Comparison of ENCODE assay signal across 1 cellular context in the genomic region with DNA sequence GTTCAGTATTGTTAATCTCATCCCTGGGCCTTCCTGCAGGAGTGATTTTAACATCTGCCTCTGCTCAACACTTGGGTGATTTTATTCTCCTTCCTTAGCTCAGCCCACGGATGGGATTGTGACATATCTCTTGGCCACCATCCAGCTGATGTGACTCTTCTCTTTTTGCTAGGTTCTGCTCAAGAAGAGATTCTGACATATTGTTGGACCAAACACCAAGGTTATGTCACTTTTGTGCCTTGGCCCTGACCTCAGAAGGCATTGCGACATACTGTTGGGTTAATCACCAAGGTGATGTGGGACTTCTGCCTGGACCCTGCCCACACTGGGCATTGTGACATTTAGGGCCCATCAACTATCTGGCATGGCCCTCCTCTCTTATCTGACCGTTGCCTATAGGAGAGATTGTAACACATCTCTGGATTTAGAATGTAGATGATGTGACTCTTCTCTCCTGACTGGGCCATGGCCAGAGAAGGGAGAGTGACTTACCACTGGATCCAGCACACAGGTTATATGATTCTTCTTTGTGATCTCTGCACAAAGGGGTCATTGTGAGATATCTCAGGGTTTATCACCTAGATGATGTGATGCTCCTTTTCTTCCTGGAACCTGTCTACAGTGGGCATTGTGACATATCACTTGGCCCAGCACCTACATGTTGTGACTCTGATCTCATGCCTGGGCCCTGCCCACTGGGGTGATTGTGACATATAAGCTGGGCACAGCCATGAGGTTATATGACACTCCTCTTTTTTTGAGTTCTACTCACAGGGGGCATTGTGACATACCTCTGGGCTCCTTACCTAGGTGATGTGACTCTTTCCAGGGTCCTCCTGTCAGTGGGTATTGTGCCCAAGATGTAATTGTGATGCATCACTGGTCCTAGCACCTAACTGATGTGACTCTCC.
TF ChIP-seq lines count a peak whose summit lies in the region.

No MANE protein-coding gene starts in this region.

TF ChIP-seq in K562, 482 proteins besides CTCF, POLR2A, EP300 and RAD21 (continued from another document and continues in another):
- TF ChIP-seq ZBED1 (IDR thresholded peaks at IDR 0.05) = no peak
- TF ChIP-seq ZEB2 (IDR thresholded peaks at IDR 0.05) = peak; percentile 80; the same call in 1 of the 2 replicates
- no peak for TF ChIP-seq ZNF121 (CRISPR knock-in tag; conservative IDR thresholded peaks at IDR 0.05)
- TF ChIP-seq, protein P1, sequence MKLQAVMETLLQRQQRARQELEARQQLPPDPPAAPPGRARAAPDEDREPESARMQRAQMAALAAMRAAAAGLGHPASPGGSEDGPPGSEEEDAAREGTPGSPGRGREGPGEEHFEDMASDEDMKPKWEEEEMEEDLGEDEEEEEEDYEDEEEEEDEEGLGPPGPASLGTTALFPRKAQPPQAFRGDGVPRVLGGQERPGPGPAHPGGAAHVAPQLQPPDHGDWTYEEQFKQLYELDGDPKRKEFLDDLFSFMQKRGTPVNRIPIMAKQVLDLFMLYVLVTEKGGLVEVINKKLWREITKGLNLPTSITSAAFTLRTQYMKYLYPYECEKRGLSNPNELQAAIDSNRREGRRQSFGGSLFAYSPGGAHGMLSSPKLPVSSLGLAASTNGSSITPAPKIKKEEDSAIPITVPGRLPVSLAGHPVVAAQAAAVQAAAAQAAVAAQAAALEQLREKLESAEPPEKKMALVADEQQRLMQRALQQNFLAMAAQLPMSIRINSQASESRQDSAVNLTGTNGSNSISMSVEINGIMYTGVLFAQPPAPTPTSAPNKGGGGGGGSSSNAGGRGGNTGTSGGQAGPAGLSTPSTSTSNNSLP (IDR thresholded peaks at IDR 0.05; ENCODE audit: borderline replicate concordance, low read depth, low read length) = peak; percentile 54; the same call in 1 of the 2 replicates
- TF ChIP-seq RB1 (IDR thresholded peaks at IDR 0.05; ENCODE audit: low read depth) = no peak
- no peak for TF ChIP-seq KLF16 (IDR thresholded peaks at IDR 0.05)
- no peak for TF ChIP-seq ZNF551 (CRISPR knock-in tag; IDR thresholded peaks at IDR 0.05)
- no peak for TF ChIP-seq ZZZ3 (IDR thresholded peaks at IDR 0.05)
- TF ChIP-seq, protein P2, sequence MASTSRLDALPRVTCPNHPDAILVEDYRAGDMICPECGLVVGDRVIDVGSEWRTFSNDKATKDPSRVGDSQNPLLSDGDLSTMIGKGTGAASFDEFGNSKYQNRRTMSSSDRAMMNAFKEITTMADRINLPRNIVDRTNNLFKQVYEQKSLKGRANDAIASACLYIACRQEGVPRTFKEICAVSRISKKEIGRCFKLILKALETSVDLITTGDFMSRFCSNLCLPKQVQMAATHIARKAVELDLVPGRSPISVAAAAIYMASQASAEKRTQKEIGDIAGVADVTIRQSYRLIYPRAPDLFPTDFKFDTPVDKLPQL (IDR thresholded peaks at IDR 0.05; ENCODE audit: extremely low read depth, insufficient read length) = no peak
- no peak for TF ChIP-seq CREBBP (IDR thresholded peaks at IDR 0.05; ENCODE audit: low read depth, low read length)
- peak; percentile 60 for TF ChIP-seq TCF3 (CRISPR knock-in tag; IDR thresholded peaks at IDR 0.05)
- TF ChIP-seq, protein P3, sequence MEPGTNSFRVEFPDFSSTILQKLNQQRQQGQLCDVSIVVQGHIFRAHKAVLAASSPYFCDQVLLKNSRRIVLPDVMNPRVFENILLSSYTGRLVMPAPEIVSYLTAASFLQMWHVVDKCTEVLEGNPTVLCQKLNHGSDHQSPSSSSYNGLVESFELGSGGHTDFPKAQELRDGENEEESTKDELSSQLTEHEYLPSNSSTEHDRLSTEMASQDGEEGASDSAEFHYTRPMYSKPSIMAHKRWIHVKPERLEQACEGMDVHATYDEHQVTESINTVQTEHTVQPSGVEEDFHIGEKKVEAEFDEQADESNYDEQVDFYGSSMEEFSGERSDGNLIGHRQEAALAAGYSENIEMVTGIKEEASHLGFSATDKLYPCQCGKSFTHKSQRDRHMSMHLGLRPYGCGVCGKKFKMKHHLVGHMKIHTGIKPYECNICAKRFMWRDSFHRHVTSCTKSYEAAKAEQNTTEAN (CRISPR knock-in tag; IDR thresholded peaks at IDR 0.05) = no peak
- TF ChIP-seq, protein P4, sequence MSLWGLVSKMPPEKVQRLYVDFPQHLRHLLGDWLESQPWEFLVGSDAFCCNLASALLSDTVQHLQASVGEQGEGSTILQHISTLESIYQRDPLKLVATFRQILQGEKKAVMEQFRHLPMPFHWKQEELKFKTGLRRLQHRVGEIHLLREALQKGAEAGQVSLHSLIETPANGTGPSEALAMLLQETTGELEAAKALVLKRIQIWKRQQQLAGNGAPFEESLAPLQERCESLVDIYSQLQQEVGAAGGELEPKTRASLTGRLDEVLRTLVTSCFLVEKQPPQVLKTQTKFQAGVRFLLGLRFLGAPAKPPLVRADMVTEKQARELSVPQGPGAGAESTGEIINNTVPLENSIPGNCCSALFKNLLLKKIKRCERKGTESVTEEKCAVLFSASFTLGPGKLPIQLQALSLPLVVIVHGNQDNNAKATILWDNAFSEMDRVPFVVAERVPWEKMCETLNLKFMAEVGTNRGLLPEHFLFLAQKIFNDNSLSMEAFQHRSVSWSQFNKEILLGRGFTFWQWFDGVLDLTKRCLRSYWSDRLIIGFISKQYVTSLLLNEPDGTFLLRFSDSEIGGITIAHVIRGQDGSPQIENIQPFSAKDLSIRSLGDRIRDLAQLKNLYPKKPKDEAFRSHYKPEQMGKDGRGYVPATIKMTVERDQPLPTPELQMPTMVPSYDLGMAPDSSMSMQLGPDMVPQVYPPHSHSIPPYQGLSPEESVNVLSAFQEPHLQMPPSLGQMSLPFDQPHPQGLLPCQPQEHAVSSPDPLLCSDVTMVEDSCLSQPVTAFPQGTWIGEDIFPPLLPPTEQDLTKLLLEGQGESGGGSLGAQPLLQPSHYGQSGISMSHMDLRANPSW (CRISPR knock-in tag; IDR thresholded peaks at IDR 0.05) = no peak
- TF ChIP-seq HOXB6 (CRISPR knock-in tag; IDR thresholded peaks at IDR 0.05; ENCODE audit: borderline replicate concordance) = no peak
- TF ChIP-seq, protein P5, sequence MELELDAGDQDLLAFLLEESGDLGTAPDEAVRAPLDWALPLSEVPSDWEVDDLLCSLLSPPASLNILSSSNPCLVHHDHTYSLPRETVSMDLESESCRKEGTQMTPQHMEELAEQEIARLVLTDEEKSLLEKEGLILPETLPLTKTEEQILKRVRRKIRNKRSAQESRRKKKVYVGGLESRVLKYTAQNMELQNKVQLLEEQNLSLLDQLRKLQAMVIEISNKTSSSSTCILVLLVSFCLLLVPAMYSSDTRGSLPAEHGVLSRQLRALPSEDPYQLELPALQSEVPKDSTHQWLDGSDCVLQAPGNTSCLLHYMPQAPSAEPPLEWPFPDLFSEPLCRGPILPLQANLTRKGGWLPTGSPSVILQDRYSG (tag; conservative IDR thresholded peaks at IDR 0.05; ENCODE audit: low read depth) = peak; percentile 60
- no peak for TF ChIP-seq SNIP1 (IDR thresholded peaks at IDR 0.05; ENCODE audit: low read depth)
- no peak for TF ChIP-seq ZNF444 (CRISPR knock-in tag; IDR thresholded peaks at IDR 0.05)
- no peak for TF ChIP-seq NFXL1 (CRISPR knock-in tag; IDR thresholded peaks at IDR 0.05)
- no peak; a peak in 2 of 4 replicates for TF ChIP-seq ARNT (IDR thresholded peaks at IDR 0.05)
- TF ChIP-seq SRSF9 (IDR thresholded peaks at IDR 0.05; ENCODE audit: borderline replicate concordance, low read depth, low read length) = no peak
- TF ChIP-seq ASH1L (IDR thresholded peaks at IDR 0.05; ENCODE audit: borderline replicate concordance, low read depth, partially characterized antibody) = no peak
- TF ChIP-seq HNRNPLL (IDR thresholded peaks at IDR 0.05; ENCODE audit: low read depth, low read length, poor library complexity, severe bottlenecking) = no peak
- TF ChIP-seq ZNF143 (CRISPR knock-in tag; IDR thresholded peaks at IDR 0.05) = no peak
- TF ChIP-seq, protein P6, sequence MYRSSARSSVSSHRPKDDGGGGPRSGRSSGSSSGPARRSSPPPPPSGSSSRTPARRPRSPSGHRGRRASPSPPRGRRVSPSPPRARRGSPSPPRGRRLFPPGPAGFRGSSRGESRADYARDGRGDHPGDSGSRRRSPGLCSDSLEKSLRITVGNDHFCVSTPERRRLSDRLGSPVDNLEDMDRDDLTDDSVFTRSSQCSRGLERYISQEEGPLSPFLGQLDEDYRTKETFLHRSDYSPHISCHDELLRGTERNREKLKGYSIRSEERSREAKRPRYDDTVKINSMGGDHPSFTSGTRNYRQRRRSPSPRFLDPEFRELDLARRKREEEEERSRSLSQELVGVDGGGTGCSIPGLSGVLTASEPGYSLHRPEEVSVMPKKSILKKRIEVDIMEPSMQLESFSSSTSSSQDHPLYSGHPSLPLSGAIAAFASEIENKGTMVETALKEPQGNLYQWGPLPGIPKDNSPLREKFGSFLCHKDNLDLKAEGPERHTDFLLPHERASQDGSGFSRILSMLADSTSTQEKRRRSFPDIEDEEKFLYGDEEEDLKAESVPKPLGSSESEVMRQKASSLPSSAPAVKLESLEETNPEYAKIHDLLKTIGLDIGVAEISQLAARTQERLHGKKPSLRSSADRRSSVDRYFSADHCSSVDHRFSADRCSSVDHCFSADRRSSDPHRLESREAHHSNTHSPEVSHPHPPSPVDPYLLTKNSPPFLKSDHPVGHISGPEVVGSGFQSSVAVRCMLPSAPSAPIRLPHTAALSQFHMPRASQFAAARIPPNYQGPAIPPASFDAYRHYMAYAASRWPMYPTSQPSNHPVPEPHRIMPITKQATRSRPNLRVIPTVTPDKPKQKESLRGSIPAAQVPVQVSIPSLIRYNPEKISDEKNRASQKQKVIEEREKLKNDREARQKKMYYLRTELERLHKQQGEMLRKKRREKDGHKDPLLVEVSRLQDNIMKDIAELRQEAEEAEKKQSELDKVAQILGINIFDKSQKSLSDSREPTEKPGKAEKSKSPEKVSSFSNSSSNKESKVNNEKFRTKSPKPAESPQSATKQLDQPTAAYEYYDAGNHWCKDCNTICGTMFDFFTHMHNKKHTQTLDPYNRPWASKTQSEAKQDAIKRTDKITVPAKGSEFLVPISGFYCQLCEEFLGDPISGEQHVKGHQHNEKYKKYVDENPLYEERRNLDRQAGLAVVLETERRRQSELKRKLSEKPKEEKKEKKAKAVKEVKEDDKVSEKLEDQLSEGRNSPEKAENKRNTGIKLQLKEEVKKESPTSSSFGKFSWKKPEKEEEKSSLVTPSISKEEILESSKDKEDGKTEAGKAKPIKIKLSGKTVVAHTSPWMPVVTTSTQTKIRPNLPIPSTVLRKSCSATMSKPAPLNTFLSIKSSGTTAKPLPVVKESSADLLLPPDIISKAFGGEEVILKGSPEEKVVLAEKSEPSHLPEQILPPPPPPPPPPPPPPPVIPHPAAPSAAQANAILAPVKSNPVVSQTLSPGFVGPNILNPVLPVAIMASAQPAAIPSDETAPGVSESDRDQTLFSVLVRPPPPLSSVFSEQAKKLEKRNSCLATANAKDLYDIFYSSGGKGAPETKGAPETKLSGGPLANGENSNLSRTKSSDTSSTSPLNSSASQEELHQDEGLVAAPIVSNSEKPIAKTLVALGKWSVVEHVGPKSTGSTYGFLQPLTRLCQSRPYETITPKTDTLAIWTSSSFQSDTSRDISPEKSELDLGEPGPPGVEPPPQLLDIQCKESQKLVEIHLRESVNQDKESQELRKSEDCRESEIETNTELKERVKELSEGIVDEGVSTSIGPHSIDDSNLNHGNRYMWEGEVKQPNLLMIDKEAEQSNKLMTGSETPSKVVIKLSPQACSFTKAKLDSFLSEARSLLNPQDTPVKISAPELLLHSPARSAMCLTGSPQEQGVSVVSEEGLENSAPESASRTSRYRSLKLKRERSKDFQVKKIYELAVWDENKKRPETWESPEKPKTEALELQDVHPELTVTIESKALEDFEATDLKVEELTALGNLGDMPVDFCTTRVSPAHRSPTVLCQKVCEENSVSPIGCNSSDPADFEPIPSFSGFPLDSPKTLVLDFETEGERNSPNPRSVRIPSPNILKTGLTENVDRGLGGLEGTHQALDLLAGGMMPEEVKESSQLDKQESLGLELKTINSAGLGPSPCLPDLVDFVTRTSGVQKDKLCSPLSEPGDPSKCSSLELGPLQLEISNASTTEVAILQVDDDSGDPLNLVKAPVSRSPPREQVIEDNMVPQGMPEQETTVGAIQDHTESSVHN (IDR thresholded peaks at IDR 0.05; ENCODE audit: borderline replicate concordance in 1 of 2, low read depth in 1 of 2) = peak in 1 of 2 experiments; percentile 84; a peak in 2 of 4 replicates
- TF ChIP-seq ZSCAN29 (IDR thresholded peaks at IDR 0.05) = no peak
- peak in 1 of 2 experiments; percentile 75; a peak in 2 of 4 replicates for TF ChIP-seq TBL1XR1 (IDR thresholded peaks at IDR 0.05; ENCODE audit: low read length in 2 of 2)
- TF ChIP-seq, protein P7, sequence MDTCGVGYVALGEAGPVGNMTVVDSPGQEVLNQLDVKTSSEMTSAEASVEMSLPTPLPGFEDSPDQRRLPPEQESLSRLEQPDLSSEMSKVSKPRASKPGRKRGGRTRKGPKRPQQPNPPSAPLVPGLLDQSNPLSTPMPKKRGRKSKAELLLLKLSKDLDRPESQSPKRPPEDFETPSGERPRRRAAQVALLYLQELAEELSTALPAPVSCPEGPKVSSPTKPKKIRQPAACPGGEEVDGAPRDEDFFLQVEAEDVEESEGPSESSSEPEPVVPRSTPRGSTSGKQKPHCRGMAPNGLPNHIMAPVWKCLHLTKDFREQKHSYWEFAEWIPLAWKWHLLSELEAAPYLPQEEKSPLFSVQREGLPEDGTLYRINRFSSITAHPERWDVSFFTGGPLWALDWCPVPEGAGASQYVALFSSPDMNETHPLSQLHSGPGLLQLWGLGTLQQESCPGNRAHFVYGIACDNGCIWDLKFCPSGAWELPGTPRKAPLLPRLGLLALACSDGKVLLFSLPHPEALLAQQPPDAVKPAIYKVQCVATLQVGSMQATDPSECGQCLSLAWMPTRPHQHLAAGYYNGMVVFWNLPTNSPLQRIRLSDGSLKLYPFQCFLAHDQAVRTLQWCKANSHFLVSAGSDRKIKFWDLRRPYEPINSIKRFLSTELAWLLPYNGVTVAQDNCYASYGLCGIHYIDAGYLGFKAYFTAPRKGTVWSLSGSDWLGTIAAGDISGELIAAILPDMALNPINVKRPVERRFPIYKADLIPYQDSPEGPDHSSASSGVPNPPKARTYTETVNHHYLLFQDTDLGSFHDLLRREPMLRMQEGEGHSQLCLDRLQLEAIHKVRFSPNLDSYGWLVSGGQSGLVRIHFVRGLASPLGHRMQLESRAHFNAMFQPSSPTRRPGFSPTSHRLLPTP (IDR thresholded peaks at IDR 0.05; ENCODE audit: borderline replicate concordance, extremely low read depth, insufficient read length) = no peak
